Comparison of ENCODE assay signal across 1 cellular context in genomic region chr16:56423584-56424403, GRCh38.
TF ChIP-seq lines count a peak whose summit lies in the region.

No MANE protein-coding gene starts in this region.

TF ChIP-seq in HepG2, 621 proteins besides CTCF, POLR2A, EP300 and RAD21 (continued from another document):
- TF ChIP-seq ZNF574 (CRISPR knock-in tag; IDR thresholded peaks at IDR 0.05) (no peak; the same call in 1 of the 2 replicates), ZNF451 (CRISPR knock-in tag; IDR thresholded peaks at IDR 0.05) (no peak), ARID4A (CRISPR knock-in tag; IDR thresholded peaks at IDR 0.05; ENCODE audit: borderline replicate concordance) (no peak), MXD4 (CRISPR knock-in tag; IDR thresholded peaks at IDR 0.05) (no peak), ZHX1 (CRISPR knock-in tag; IDR thresholded peaks at IDR 0.05; ENCODE audit: low read depth) (no peak), ZNF230 (CRISPR knock-in tag; IDR thresholded peaks at IDR 0.05) (no peak)
TF ChIP-seq in HepG2: peak in this region for 33.
